8 cellular contexts compared by ENCODE assay signal in genomic region chr1:243343970-243344749, GRCh38.
DNase-seq lines count a peak whose midpoint lies in the region; ATAC-seq and TF ChIP-seq lines count a peak whose summit lies in the region.

No MANE protein-coding gene starts in this region.

- H3K9me3 ChIP-seq in fibroblast of lung (ENCODE audit: control insufficient read depth, insufficient read depth, low read depth, low read length) = no peaks in the 10 kb centered on the region

- no peak overlapping the region for H3K4me3 ChIP-seq in fibroblast of lung (replicated peaks in 1 of 4; ENCODE audit: control extremely low read depth in 1 of 4, insufficient read depth in 1 of 4, low read depth in 3 of 4, low read length in 4 of 4)

- no peak overlapping the region for H2AFZ ChIP-seq in fibroblast of lung (ENCODE audit: low read length)

- no peaks in the 10 kb centered on the region for H3K27me3 ChIP-seq in fibroblast of lung (ENCODE audit: control insufficient read depth, insufficient read depth, low read length)

- no peak overlapping the region for H3K9ac ChIP-seq in fibroblast of lung (ENCODE audit: insufficient read depth, low read length)

- H3K36me3 ChIP-seq in fibroblast of lung (ENCODE audit: control insufficient read depth, insufficient read depth, low read length) = no peaks in the 10 kb centered on the region

- H3K79me2 ChIP-seq in fibroblast of lung (ENCODE audit: control insufficient read depth, insufficient read depth, low read length) = no peaks in the 10 kb centered on the region

- in situ Hi-C loops in Caki2 (cut with HindIII; ENCODE audit: low pct_unique_long_range_greater_than_20kb, low sequenced_read_pairs) = no loop called here

- no peak overlapping the region for H3K4me2 ChIP-seq in fibroblast of lung (ENCODE audit: extremely low read depth, insufficient read depth, low read length)

- no peaks in the 10 kb centered on the region for H3K4me1 ChIP-seq in fibroblast of lung (ENCODE audit: control insufficient read depth, extremely low read depth, insufficient read depth, low read length)

- H4K20me1 ChIP-seq in fibroblast of lung (ENCODE audit: control insufficient read depth, extremely low read depth, insufficient read depth, low read length) = no peaks in the 10 kb centered on the region

- peak; percentile 51 for ATAC-seq in GM21717 (IDR thresholded peaks at IDR 0.05; ENCODE audit: unreplicated experiment)

- TF ChIP-seq CTCF in fibroblast of lung (conservative IDR thresholded peaks at IDR 0.05 in 1 of 2, IDR thresholded peaks at IDR 0.05 in 1 of 2; ENCODE audit: low read depth in 1 of 2, low read length in 2 of 2) = peak; percentile 54 to 65

- H3K27ac ChIP-seq in fibroblast of lung (ENCODE audit: insufficient read depth, low read length) = no peak overlapping the region

- peak; percentile 43 for DNase-seq in Caki2 (ENCODE audit: low read depth)
- peak; percentile 52 for DNase-seq in NCI-H1092 (lab: John Stamatoyannopoulos, UW)
- DNase-seq in SHP77 treated with DMSO at 0.1 percent for 48 hours (lab: John Stamatoyannopoulos, UW) = peak; percentile 48
- DNase-seq in fibroblast of lung (ENCODE audit: low read depth in 2 of 2) = peak; percentile 32 to 62
- DNase-seq in pons (ENCODE audit: low spot score) = peak; percentile 80
- no peak for DNase-seq in UCSD-AML1 (lab: John Stamatoyannopoulos, UW; ENCODE audit: unreplicated experiment)
- no peak for DNase-seq in GM19240 (ENCODE audit: insufficient read length, low spot score)

Comparison
In these comparisons a context has a peak if more than half of its experiments do, and no peak if none do; other contexts are left out.
1. DNase-seq: peak in Caki2 (single experiment), NCI-H1092 (single experiment), SHP77 treated with DMSO at 0.1 percent for 48 hours (single experiment), fibroblast of lung (2 of 2) and pons (single experiment); none in UCSD-AML1 (single experiment) and GM19240 (single experiment).